Comparison of ENCODE assay signal across 8 cellular contexts in genomic region chr3:67109651-67110204, GRCh38.
DNase-seq lines count a peak whose midpoint lies in the region; ATAC-seq and TF ChIP-seq lines count a peak whose summit lies in the region.

No MANE protein-coding gene starts in this region.

- H3K4me2 ChIP-seq in OCI-LY7 (ENCODE audit: low read length): no peak overlapping the region

- H3K27ac ChIP-seq in AG04450 (ENCODE audit: low read depth, low read length): no peak overlapping the region
- no peak overlapping the region for H3K27ac ChIP-seq in OCI-LY7 (ENCODE audit: low read depth, low read length, poor library complexity, severe bottlenecking)

- no peaks in the 10 kb centered on the region for H3K4me1 ChIP-seq in OCI-LY7 (ENCODE audit: insufficient read depth, low read length, poor library complexity, severe bottlenecking)

- intact Hi-C loops in OCI-LY7 (cut with micrococcal nuclease; ENCODE audit: unreplicated experiment): no loop called here
- intact Hi-C loops in left colon (cut with DNase I, micrococcal nuclease): no loop called here

- ATAC-seq in GM18502 (IDR thresholded peaks at IDR 0.05; ENCODE audit: poor library complexity, unreplicated experiment) (peak; percentile 39), omental fat pad (ENCODE audit: low FRiP score) (no peak), left colon (no peak)

- POLR2A ChIA-PET in AG04450 (lab: Yijun Ruan, JAX) (interaction anchor here (0.6 kb wide), 1 partner anchor 870 kb away, joined by 8 read pairs; no protein-coding TSS in a partner anchor), OCI-LY7 (lab: Charles Lee) (no interaction called here)

- H3K27me3 ChIP-seq in AG04450 (ENCODE audit: control insufficient read depth, insufficient read depth, low read length): no peaks in the 10 kb centered on the region

- H3K4me3 ChIP-seq in AG04450 (ENCODE audit: low read depth, low read length): no peak overlapping the region
- no peak overlapping the region for H3K4me3 ChIP-seq in OCI-LY7 (ENCODE audit: low read depth, low read length, poor library complexity, severe bottlenecking)

- no peaks in the 10 kb centered on the region for H4K20me1 ChIP-seq in OCI-LY7 (ENCODE audit: insufficient read depth, low read length)

- H3K79me2 ChIP-seq in OCI-LY7 (ENCODE audit: insufficient read depth, low read depth, low read length): no peaks in the 10 kb centered on the region

- no peaks in the 10 kb centered on the region for H3K9me2 ChIP-seq in OCI-LY7 (ENCODE audit: insufficient read depth, low read length)

- H2AFZ ChIP-seq in OCI-LY7 (ENCODE audit: low read length): no peak overlapping the region

- BruUV-seq in OCI-LY7 (replicated peaks; lab: Mats Ljungman, UMichigan): no TSS peak

- no peaks in the 10 kb centered on the region for H3K36me3 ChIP-seq in OCI-LY7 (ENCODE audit: insufficient read depth, low read length)

- DNase-seq in AG04450 (ENCODE audit: low read depth, low spot score) (peak; percentile 55), OCI-LY7 (ENCODE audit: low spot score) (peak; percentile 47), fibroblast of gingiva (ENCODE audit: low read depth) (peak; percentile 63), renal cortical epithelial cell (ENCODE audit: low read depth) (peak; percentile 66), UCSD-AML1 (lab: John Stamatoyannopoulos, UW; ENCODE audit: unreplicated experiment) (no peak), omental fat pad (ENCODE audit: low spot score) (no peak), left colon (no peak)

- TF ChIP-seq CTCF in AG04450 (IDR thresholded peaks at IDR 0.05; ENCODE audit: low read depth, low read length) (peak; percentile 80), OCI-LY7 (conservative IDR thresholded peaks at IDR 0.05; ENCODE audit: low read length) (peak; percentile 88), omental fat pad (IDR thresholded peaks at IDR 0.05) (no peak)

- no peaks in the 10 kb centered on the region for H3K9me3 ChIP-seq in AG04450 (ENCODE audit: control insufficient read depth, insufficient read depth, low read length)
- H3K9me3 ChIP-seq in OCI-LY7 (ENCODE audit: low read length): no peaks in the 10 kb centered on the region

- CTCF ChIA-PET in AG04450 (lab: Charles Lee) (interaction anchor here (0.6 to 2.2 kb wide), 29 partner anchors 8 to 1785 kb away, joined by 3 to 32 read pairs (median 4); partner anchors contain the start of gene KBTBD8), OCI-LY7 (lab: Charles Lee; ENCODE audit: unreplicated experiment) (no interaction called here)

Comparison
In these comparisons a context has a peak if more than half of its experiments do, and no peak if none do; other contexts are left out.
1. DNase-seq: peak in AG04450 (single experiment), OCI-LY7 (single experiment), fibroblast of gingiva (single experiment) and renal cortical epithelial cell (single experiment); none in UCSD-AML1 (single experiment), omental fat pad (single experiment) and left colon (0 of 2).
2. CTCF ChIP-seq: peak in AG04450 (single experiment) and OCI-LY7 (single experiment); none in omental fat pad (0 of 3).